Comparison of ENCODE assay signal across 17 cellular contexts in the genomic region with DNA sequence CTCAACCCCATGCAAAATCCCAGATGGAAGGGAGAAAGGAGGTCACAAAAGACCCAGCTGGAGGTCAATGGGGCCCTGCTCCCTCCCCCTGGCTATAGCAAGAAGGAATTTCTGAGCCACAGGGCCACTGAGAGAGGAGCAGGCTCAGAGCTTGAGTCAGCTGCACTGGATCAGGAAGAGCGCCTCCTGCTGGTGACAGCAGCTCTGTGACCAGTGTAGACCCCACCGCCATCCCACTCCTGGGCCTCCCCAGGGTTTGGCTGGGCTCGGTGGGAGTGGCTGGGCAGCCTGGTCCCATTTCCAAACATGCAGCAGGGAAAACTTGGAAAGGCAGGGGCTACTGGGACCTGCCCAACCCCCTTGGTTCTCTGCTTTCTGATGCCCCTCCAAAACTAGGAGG. TPM values are rescaled to one million over a fixed set of nuclear protein-coding genes. Genes with fewer than 3 reads are reported as not detected.
DNase-seq lines count a peak whose midpoint lies in the region; FAIRE-seq and TF ChIP-seq lines count a peak whose summit lies in the region.
"Had no signal": no experiment of that assay in that cellular context is flagged by ENCODE, and none has a peak within 500 bp of the region (broad histone marks: within the 10 kb centered on the region; RNA-seq: fewer than 3 reads in every experiment).

No MANE protein-coding gene starts in this region.

- H3K4me1 ChIP-seq in neural progenitor cell (peaks cover 12% of the 10 kb centered on the region), kidney (ENCODE audit: control insufficient read depth in 1 of 2, insufficient read depth in 1 of 2, low read depth in 1 of 2, low read length in 2 of 2) (no peaks in the 10 kb centered on the region)

- no peaks in the 10 kb centered on the region for H3K36me3 ChIP-seq in brain microvascular endothelial cell (replicated peaks)
- no peaks in the 10 kb centered on the region for H3K36me3 ChIP-seq in neural progenitor cell
- no peaks in the 10 kb centered on the region for H3K36me3 ChIP-seq in kidney (ENCODE audit: control insufficient read depth in 1 of 2, insufficient read depth in 2 of 2, low read length in 2 of 2)

- intact Hi-C loops in kidney (cut with DNase I): no loop called here

- H3K9ac ChIP-seq in neural progenitor cell (no peak overlapping the region), kidney (ENCODE audit: low read length in 2 of 2) (no peak overlapping the region)

- in situ Hi-C loops in brain microvascular endothelial cell (cut with HindIII; ENCODE audit: low pct_ligation_motif_present, low sequenced_read_pairs): no loop called here

- H3K27me3 ChIP-seq in brain microvascular endothelial cell (replicated peaks): no peaks in the 10 kb centered on the region
- no peaks in the 10 kb centered on the region for H3K27me3 ChIP-seq in neural progenitor cell

- H2AFZ ChIP-seq in neural progenitor cell (replicated peaks): no peak overlapping the region

- no peaks in the 10 kb centered on the region for H3K9me3 Mint-ChIP-seq in neural progenitor cell
- H3K9me3 Mint-ChIP-seq: activated T-helper 2 cell treated with anti-CD3 and anti-CD28 coated beads, Interferon-gamma antibody, Interleukin-2, Interleukin-4, amounts not matched to agents 10 μg/mL and 5 μg/mL and 100 μg/mL, durations not matched to agents 14 hours and 24 hours and 36 hours; CD4-positive, CD25-positive, alpha-beta regulatory T cell; stimulated activated effector memory CD8-positive, alpha-beta T cell treated with anti-CD3 and anti-CD28 coated beads, Interleukin-12 subunit alpha, Interleukin-12 subunit beta, amount 100 ng/mL, for 72 hours had no signal

- H3K27ac ChIP-seq in brain microvascular endothelial cell (no peak overlapping the region), neural progenitor cell (no peak overlapping the region), kidney (ENCODE audit: low read depth in 2 of 2, low read length in 2 of 2) (no peak overlapping the region)

- H3K9me3 ChIP-seq in neural progenitor cell (ENCODE audit: low read depth): no peaks in the 10 kb centered on the region
- no peaks in the 10 kb centered on the region for H3K9me3 ChIP-seq in kidney (ENCODE audit: control insufficient read depth in 1 of 2, low read length in 2 of 2)

- no peak for FAIRE-seq in kidney (lab: Jason Lieb, UNC)

- H3F3A ChIP-seq in neural progenitor cell (ENCODE audit: low read depth): peaks cover 4% of the 10 kb centered on the region

- H3K4me3 Mint-ChIP-seq in neural progenitor cell: no peak overlapping the region
- H3K4me3 Mint-ChIP-seq: CD4-positive, CD25-positive, alpha-beta regulatory T cell; stimulated activated effector memory CD8-positive, alpha-beta T cell treated with anti-CD3 and anti-CD28 coated beads, Interleukin-12 subunit alpha, Interleukin-12 subunit beta, amount 100 ng/mL, for 72 hours had no signal

- H3K4me3 ChIP-seq in brain microvascular endothelial cell (ENCODE audit: low read depth, low read length) (no peak overlapping the region), neural progenitor cell (no peak overlapping the region), kidney (ENCODE audit: low read length in 2 of 2) (no peak overlapping the region)

- H3K27ac Mint-ChIP-seq in neural progenitor cell: no peak overlapping the region
- H3K27ac Mint-ChIP-seq: activated T-helper 2 cell treated with anti-CD3 and anti-CD28 coated beads, Interferon-gamma antibody, Interleukin-2, Interleukin-4, amounts not matched to agents 10 μg/mL and 5 μg/mL and 100 μg/mL, durations not matched to agents 14 hours and 24 hours and 36 hours; CD4-positive, CD25-positive, alpha-beta regulatory T cell; stimulated activated effector memory CD8-positive, alpha-beta T cell treated with anti-CD3 and anti-CD28 coated beads, Interleukin-12 subunit alpha, Interleukin-12 subunit beta, amount 100 ng/mL, for 72 hours had no signal

- H3K27me3 Mint-ChIP-seq in neural progenitor cell (ENCODE audit: insufficient read depth, low read depth): peaks cover 2% of the 10 kb centered on the region

- POLR2A ChIA-PET in HEK293T (lab: Yijun Ruan, JAX): no interaction called here

- no peaks in the 10 kb centered on the region for H4K20me1 ChIP-seq in neural progenitor cell (ENCODE audit: low read depth)

- H3K4me1 Mint-ChIP-seq in neural progenitor cell: peaks cover 13% of the 10 kb centered on the region
- H3K4me1 Mint-ChIP-seq: stimulated activated effector memory CD8-positive, alpha-beta T cell treated with anti-CD3 and anti-CD28 coated beads, Interleukin-12 subunit alpha, Interleukin-12 subunit beta, amount 100 ng/mL, for 72 hours had no signal

- no peaks in the 10 kb centered on the region for H3K36me3 Mint-ChIP-seq in neural progenitor cell
- H3K36me3 Mint-ChIP-seq: CD4-positive, CD25-positive, alpha-beta regulatory T cell; stimulated activated effector memory CD8-positive, alpha-beta T cell treated with anti-CD3 and anti-CD28 coated beads, Interleukin-12 subunit alpha, Interleukin-12 subunit beta, amount 100 ng/mL, for 72 hours had no signal

- TF ChIP-seq CTCF in brain microvascular endothelial cell (IDR thresholded peaks at IDR 0.05; ENCODE audit: low read depth, low read length, missing control alignments) (peak; percentile 19), neural progenitor cell (IDR thresholded peaks at IDR 0.05) (peak; percentile 49), kidney (IDR thresholded peaks at IDR 0.05; ENCODE audit: borderline replicate concordance, extremely low read depth, insufficient read depth) (no peak)

- CTCF ChIA-PET in HEK293T (lab: Yijun Ruan, JAX): interaction anchor here (0.6 to 0.7 kb wide), 2 partner anchors 12 to 145 kb away, joined by 3 to 4 read pairs; no protein-coding TSS in a partner anchor

- H3K79me2 ChIP-seq in neural progenitor cell (ENCODE audit: low read depth): no peaks in the 10 kb centered on the region

- no peak overlapping the region for H3K4me2 ChIP-seq in neural progenitor cell

- DNase-seq in Daoy (ENCODE audit: low read depth): peak; percentile 4
- peak; percentile 48 for DNase-seq in HEK293T (ENCODE audit: extremely low spot score)
- DNase-seq in brain microvascular endothelial cell: no peak
- peak; percentile 28 for DNase-seq in neural progenitor cell (ENCODE audit: low spot score)
- no peak for DNase-seq in NCI-H1092 treated with DMSO at 0.1 percent for 48 hours (lab: John Stamatoyannopoulos, UW)
- no peak for DNase-seq in activated CD4-positive, alpha-beta T cell treated with anti-CD3 and anti-CD28 coated beads, Interleukin-2, amount 50 U/mL, for 48 hours
- no peak for DNase-seq in kidney
- DNase-seq in UCSD-AML1 (lab: John Stamatoyannopoulos, UW; ENCODE audit: unreplicated experiment): no peak
- DNase-seq: effector CD4-positive, alpha-beta T cell; left cardiac atrium; NCI-H1694; NCI-H510A treated with DMSO at 0.1 percent for 48 hours; stimulated activated CD4-positive, alpha-beta T cell treated with anti-CD3 and anti-CD28 coated beads, Interleukin-4, amount 100 ng/mL, for 1 hour had no signal

TF ChIP-seq in HEK293T, 16 proteins besides CTCF, POLR2A, EP300 and RAD21:
- TF ChIP-seq NFRKB (IDR thresholded peaks at IDR 0.05) (no peak), SUZ12 (IDR thresholded peaks at IDR 0.05) (no peak), ELF4 (IDR thresholded peaks at IDR 0.05) (no peak), BHLHE40 (IDR thresholded peaks at IDR 0.05; ENCODE audit: borderline replicate concordance) (no peak), TARDBP (IDR thresholded peaks at IDR 0.05) (no peak), LEF1 (IDR thresholded peaks at IDR 0.05; ENCODE audit: borderline replicate concordance) (no peak), FOXA1 (IDR thresholded peaks at IDR 0.05) (no peak), L3MBTL2 (conservative IDR thresholded peaks at IDR 0.05) (no peak)

RNA-seq across cellular contexts. Expression of gene PRLHR, which starts 31.5 kb away (rescaled TPM):
- total RNA-seq in Daoy (2014; rRNA removed; shearing (Covaris generic)): not detected in 2 replicates
- total RNA-seq in neural progenitor cell (ENCODE audit: low replicate concordance) (not detected in 2 replicates), kidney (not detected)
- polyA plus RNA-seq in kidney (ENCODE audit: insufficient read depth, low read depth, low replicate concordance): not detected
- total RNA-seq: activated T-helper 2 cell treated with anti-CD3 and anti-CD28 coated beads, Interferon-gamma antibody, Interleukin-2, Interleukin-4, amounts not matched to agents 10 μg/mL and 5 μg/mL and 100 μg/mL, durations not matched to agents 14 hours and 24 hours and 36 hours; CD4-positive, CD25-positive, alpha-beta regulatory T cell; left cardiac atrium; renal cortical epithelial cell had no signal
- polyA plus RNA-seq: CD4-positive, CD25-positive, alpha-beta regulatory T cell had no signal

Comparison
In these comparisons a context has a peak if more than half of its experiments do, and no peak if none do; other contexts are left out.
1. DNase-seq: peak in Daoy (single experiment), HEK293T (single experiment) and neural progenitor cell (single experiment); none in brain microvascular endothelial cell (single experiment), NCI-H1092 treated with DMSO at 0.1 percent for 48 hours (single experiment), activated CD4-positive, alpha-beta T cell treated with anti-CD3 and anti-CD28 coated beads, Interleukin-2, amount 50 U/mL, for 48 hours (0 of 2), kidney (single experiment) and UCSD-AML1 (single experiment).